ENCODE assay signal across 26 cellular contexts in genomic region chr3:52150860-52151259, GRCh38.
"Had no signal": no experiment of that assay in that cellular context is flagged by ENCODE, and none has a peak within 500 bp of the region (broad histone marks: within the 10 kb centered on the region; RNA-seq: fewer than 3 reads in every experiment).

No MANE protein-coding gene starts in this region.

- H3K27ac ChIP-seq: coronary artery, esophagus muscularis mucosa, foreskin keratinocyte, gastroesophageal sphincter, heart left ventricle, hepatocyte, left lung, neural progenitor cell, parathyroid adenoma, right lobe of liver, thyroid gland had no signal

- DNase-seq: dermis blood vessel endothelial cell; effector memory CD4-positive, alpha-beta T cell; foreskin keratinocyte; heart left ventricle; left cardiac atrium; left lung; mesenchymal stem cell; midbrain; naive thymus-derived CD4-positive, alpha-beta T cell; right lobe of liver; small intestine; stimulated activated CD4-positive, alpha-beta T cell treated with anti-CD3 and anti-CD28 coated beads, Interleukin-12 subunit alpha, Interleukin-12 subunit beta, amount 100 ng/mL, for 4 hours; stimulated activated CD4-positive, alpha-beta T cell treated with anti-CD3 and anti-CD28 coated beads, Interleukin-1b, Interleukin-23, amount 100 ng/mL, for 48 hours; stimulated activated CD4-positive, alpha-beta T cell treated with anti-CD3 and anti-CD28 coated beads, Interleukin-4, amount 100 ng/mL, for 1 hour; stimulated activated CD8-positive, alpha-beta memory T cell treated with anti-CD3 and anti-CD28 coated beads, Interleukin-4, amount 100 ng/mL, for 48 hours; stimulated activated naive CD4-positive, alpha-beta T cell; stimulated activated naive CD8-positive, alpha-beta T cell treated with anti-CD3 and anti-CD28 coated beads, Interleukin-15, amount 100 ng/mL, for 72 hours; thyroid gland had no signal

- H3K27ac Mint-ChIP-seq: naive thymus-derived CD4-positive, alpha-beta T cell; neural progenitor cell; progenitor cell of endocrine pancreas; stimulated activated naive CD8-positive, alpha-beta T cell treated with anti-CD3 and anti-CD28 coated beads, Interleukin-15, amount 100 ng/mL, for 72 hours; type B pancreatic cell had no signal

- H3K4me3 Mint-ChIP-seq: naive thymus-derived CD4-positive, alpha-beta T cell; neural progenitor cell; stimulated activated naive CD8-positive, alpha-beta T cell treated with anti-CD3 and anti-CD28 coated beads, Interleukin-15, amount 100 ng/mL, for 72 hours; type B pancreatic cell had no signal

- ATAC-seq: foreskin keratinocyte; gastroesophageal sphincter; heart left ventricle; left cardiac atrium; left lung; naive thymus-derived CD4-positive, alpha-beta T cell; right lobe of liver; stimulated activated naive CD8-positive, alpha-beta T cell treated with anti-CD3 and anti-CD28 coated beads, Interleukin-15, amount 100 ng/mL, for 72 hours had no signal

- H3K9me3 ChIP-seq: esophagus muscularis mucosa, gastroesophageal sphincter, heart left ventricle, left lung, right lobe of liver, thyroid gland had no signal

- H3K27me3 ChIP-seq: esophagus muscularis mucosa, foreskin keratinocyte, gastroesophageal sphincter, heart left ventricle, hepatocyte, left lung, neural progenitor cell, right lobe of liver, thyroid gland had no signal

- H3K27me3 Mint-ChIP-seq: naive thymus-derived CD4-positive, alpha-beta T cell; progenitor cell of endocrine pancreas; stimulated activated naive CD8-positive, alpha-beta T cell treated with anti-CD3 and anti-CD28 coated beads, Interleukin-15, amount 100 ng/mL, for 72 hours; type B pancreatic cell had no signal

- H3K4me3 ChIP-seq: coronary artery, esophagus muscularis mucosa, gastroesophageal sphincter, heart left ventricle, hepatocyte, left lung, neural progenitor cell, right lobe of liver, thyroid gland had no signal

- H3K36me3 Mint-ChIP-seq: type B pancreatic cell had no signal

- H3K36me3 ChIP-seq: esophagus muscularis mucosa, neural progenitor cell, thyroid gland had no signal

- H3K9me3 Mint-ChIP-seq: naive thymus-derived CD4-positive, alpha-beta T cell; neural progenitor cell; stimulated activated naive CD8-positive, alpha-beta T cell treated with anti-CD3 and anti-CD28 coated beads, Interleukin-15, amount 100 ng/mL, for 72 hours; type B pancreatic cell had no signal
